23 cellular contexts compared by ENCODE assay signal in genomic region chr1:43008106-43008424, GRCh38. TPM values are rescaled to one million over a fixed set of nuclear protein-coding genes. Genes with fewer than 3 reads are reported as not detected.
DNase-seq lines count a peak whose midpoint lies in the region; ATAC-seq, FAIRE-seq and TF ChIP-seq lines count a peak whose summit lies in the region.
"Had no signal": no experiment of that assay in that cellular context is flagged by ENCODE, and none has a peak within 500 bp of the region (broad histone marks: within the 10 kb centered on the region; RNA-seq: fewer than 3 reads in every experiment).

No MANE protein-coding gene starts in this region.

- H3K27me3 Mint-ChIP-seq in osteocyte (ENCODE audit: unreplicated experiment), result peaks cover 2% of the 10 kb centered on the region

- POLR2A ChIA-PET in HepG2 (lab: Yijun Ruan, JAX), result interaction anchor here (0.9 to 2.6 kb wide), 4 partner anchors 27 to 84 kb away, joined by 4 to 23 read pairs (median 6); no protein-coding TSS in a partner anchor

- H3K9me3 ChIP-seq in ectodermal cell (ENCODE audit: control insufficient read depth, low read length), result no peaks in the 10 kb centered on the region
- no peaks in the 10 kb centered on the region for H3K9me3 ChIP-seq in HepG2 (ENCODE audit: low read length)
- H3K9me3 ChIP-seq: gastrocnemius medialis, lower lobe of right lung, thyroid gland had no signal

- ATAC-seq in HepG2, result peak; percentile 75
- ATAC-seq: activated CD8-positive, alpha-beta T cell treated with anti-CD3 and anti-CD28 coated beads, Interleukin-2, amount 10 ng/mL, durations not matched to agents 7 days and 5 days; activated T-cell treated with anti-CD3 and anti-CD28 coated beads, Interleukin-2, amount 50 U/mL, for 4 hours; gastrocnemius medialis; naive thymus-derived CD4-positive, alpha-beta T cell; stimulated activated naive B cell treated with anti-CD40 and anti-IgM and Interleukin-4, amounts not matched to agents 10 μg/mL and 1 μg/mL and 100 μg/mL, for 72 hours had no signal

- peak overlapping the region; percentile 50 for H3K9ac ChIP-seq in HepG2 (ENCODE audit: insufficient read depth, low read depth, low read length)

- peaks cover 44% of the 10 kb centered on the region for H3K4me1 ChIP-seq in ectodermal cell (ENCODE audit: control insufficient read depth, insufficient read depth, low read length)
- H3K4me1 ChIP-seq in HepG2 (ENCODE audit: insufficient read depth, low read length), result peaks cover 58% of the 10 kb centered on the region
- H3K4me1 ChIP-seq: gastrocnemius medialis, lower lobe of right lung had no signal

- H3K27ac ChIP-seq in ectodermal cell (ENCODE audit: insufficient read depth, low read depth, low read length, poor library complexity, severe bottlenecking) (peak overlapping the region; percentile 96), HepG2 (ENCODE audit: extremely low read length, insufficient read depth, low read length) (peak overlapping the region; percentile 55), skin epidermis (peak overlapping the region in 20 of 21 experiments; percentile 28 to 88 (median 76)), coronary artery (no peak overlapping the region)
- H3K27ac ChIP-seq: epithelial cell of prostate, gastrocnemius medialis, lower lobe of right lung, thyroid gland, VCaP had no signal

- H3K9me3 Mint-ChIP-seq in osteocyte (ENCODE audit: unreplicated experiment), result no peaks in the 10 kb centered on the region
- H3K9me3 Mint-ChIP-seq: activated T-cell treated with anti-CD3 and anti-CD28 coated beads, Interleukin-2, amount 50 U/mL, for 4 hours; CD4-positive, alpha-beta memory T cell; naive thymus-derived CD4-positive, alpha-beta T cell; stimulated activated naive B cell treated with anti-CD40 and anti-IgM and Interleukin-4, amounts not matched to agents 10 μg/mL and 1 μg/mL and 100 μg/mL, for 72 hours had no signal

- 14 to 17% methylated on average over 14 of the region's 14 CpGs for WGBS in ectodermal cell, 2 experiments
- WGBS in HepG2 (ENCODE audit: low lambda C conversion rate), result 54% methylated on average over 9 of the region's 14 CpGs

- H3K4me3 Mint-ChIP-seq in osteocyte (ENCODE audit: unreplicated experiment), result no peak overlapping the region
- H3K4me3 Mint-ChIP-seq: activated CD8-positive, alpha-beta T cell treated with anti-CD3 and anti-CD28 coated beads, Interleukin-2, amount 10 ng/mL, durations not matched to agents 7 days and 5 days; activated T-cell treated with anti-CD3 and anti-CD28 coated beads, Interleukin-2, amount 50 U/mL, for 4 hours; CD4-positive, alpha-beta memory T cell; naive thymus-derived CD4-positive, alpha-beta T cell; stimulated activated naive B cell treated with anti-CD40 and anti-IgM and Interleukin-4, amounts not matched to agents 10 μg/mL and 1 μg/mL and 100 μg/mL, for 72 hours had no signal

- no peaks in the 10 kb centered on the region for H3K36me3 Mint-ChIP-seq in osteocyte (ENCODE audit: unreplicated experiment)
- H3K36me3 Mint-ChIP-seq: CD4-positive, alpha-beta memory T cell; naive thymus-derived CD4-positive, alpha-beta T cell; stimulated activated naive B cell treated with anti-CD40 and anti-IgM and Interleukin-4, amounts not matched to agents 10 μg/mL and 1 μg/mL and 100 μg/mL, for 72 hours had no signal

- FAIRE-seq in HepG2 (lab: Jason Lieb, UNC), result no peak

- TF ChIP-seq CTCF in HepG2 (CRISPR knock-in tag; IDR thresholded peaks at IDR 0.05) (no peak), coronary artery (IDR thresholded peaks at IDR 0.05) (no peak), osteocyte (IDR thresholded peaks at IDR 0.05) (no peak)

- TF ChIP-seq EP300 in HepG2 (IDR thresholded peaks at IDR 0.05; ENCODE audit: low read depth in 2 of 2, low read length in 2 of 2) (no peak), HepG2 (CRISPR knock-in tag; IDR thresholded peaks at IDR 0.05; ENCODE audit: borderline replicate concordance) (no peak)

- peak overlapping the region; percentile 58 for H3K4me2 ChIP-seq in HepG2 (ENCODE audit: low read depth, low read length)

- no peak for TF ChIP-seq RAD21 in HepG2 (CRISPR knock-in tag; IDR thresholded peaks at IDR 0.05)

- no peak for TF ChIP-seq POLR2A in HepG2 (IDR thresholded peaks at IDR 0.05; ENCODE audit: insufficient read depth in 1 of 2, low read depth in 2 of 2, low read length in 2 of 2)

- DNase-seq in HT-29 (ENCODE audit: low spot score) (peak; percentile 76), HepG2 (ENCODE audit: low spot score) (no peak), coronary artery (ENCODE audit: low spot score) (no peak), osteocyte (ENCODE audit: extremely low spot score, unreplicated experiment) (no peak)
- DNase-seq in activated CD4-positive, CD25-positive, alpha-beta regulatory T cell (lab: John Stamatoyannopoulos, UW), result no peak
- DNase-seq in activated CD4-positive, alpha-beta T cell treated with anti-CD3 and anti-CD28 coated beads for 48 hours, result no peak
- DNase-seq: activated CD8-positive, alpha-beta T cell treated with anti-CD3 and anti-CD28 coated beads, Interleukin-2, amount 10 ng/mL, durations not matched to agents 7 days and 5 days; activated naive CD4-positive, alpha-beta T cell treated with anti-CD3 and anti-CD28 coated beads, Interleukin-2, amount 50 U/mL, for 16 hours; activated T-cell treated with anti-CD3 and anti-CD28 coated beads, Interleukin-2, amount 50 U/mL, for 4 hours; CD4-positive, alpha-beta memory T cell; DMS79 treated with DMSO at 0.1 percent for 48 hours; gastrocnemius medialis; KBM-7; lower lobe of right lung; naive thymus-derived CD4-positive, alpha-beta T cell; NCI-H524 treated with DMSO at 0.1 percent for 48 hours; SIG-M5; stimulated activated naive B cell treated with anti-CD40 and anti-IgM and Interleukin-4, amounts not matched to agents 10 μg/mL and 1 μg/mL and 100 μg/mL, for 72 hours had no signal

- no peak overlapping the region for H2AFZ ChIP-seq in HepG2 (ENCODE audit: low read length)

- H3K4me1 Mint-ChIP-seq in osteocyte (ENCODE audit: unreplicated experiment), result peaks cover 16% of the 10 kb centered on the region

- in situ Hi-C loops in HepG2 (cut with HindIII; ENCODE audit: extremely low pct_ligation_motif_present, low pct_unique_long_range_greater_than_20kb), result no loop called here

- peak overlapping the region; percentile 20 for H3K4me3 ChIP-seq in ectodermal cell (ENCODE audit: insufficient read depth, low read depth, low read length)
- peak overlapping the region in 1 of 3 experiments; percentile 57; a peak in 1 of 6 replicates for H3K4me3 ChIP-seq in HepG2 (replicated peaks in 1 of 3; ENCODE audit: insufficient read depth in 1 of 3, low read depth in 2 of 3, low read length in 3 of 3)
- no peak overlapping the region for H3K4me3 ChIP-seq in skin epidermis
- H3K4me3 ChIP-seq in coronary artery, result no peak overlapping the region
- H3K4me3 ChIP-seq: gastrocnemius medialis, lower lobe of right lung, thyroid gland had no signal

- intact Hi-C loops in HepG2 (cut with micrococcal nuclease; ENCODE audit: unreplicated experiment), result loop anchor here (5.0 to 10.0 kb wide), 2 partner anchors 34 to 53 kb away; partner anchors contain the start of gene SLC2A1

- BruUV-seq in HepG2 (replicated peaks; lab: Mats Ljungman, UMichigan), result no TSS peak

- CTCF ChIA-PET in HepG2 (lab: Yijun Ruan, JAX; ENCODE audit: low intra/inter-chr PET ratio, low total read pairs), result no interaction called here

- H3K27me3 ChIP-seq in ectodermal cell (ENCODE audit: control insufficient read depth, insufficient read depth, low read length, poor library complexity, severe bottlenecking), result no peaks in the 10 kb centered on the region
- H3K27me3 ChIP-seq in HepG2 (ENCODE audit: control insufficient read depth in 1 of 2, insufficient read depth in 2 of 2, low read length in 2 of 2), result no peaks in the 10 kb centered on the region
- H3K27me3 ChIP-seq: thyroid gland had no signal

- no peaks in the 10 kb centered on the region for H3K79me2 ChIP-seq in HepG2 (ENCODE audit: insufficient read depth, low read length)

- H3K27ac Mint-ChIP-seq in osteocyte (ENCODE audit: unreplicated experiment), result no peak overlapping the region
- H3K27ac Mint-ChIP-seq: activated CD8-positive, alpha-beta T cell treated with anti-CD3 and anti-CD28 coated beads, Interleukin-2, amount 10 ng/mL, durations not matched to agents 7 days and 5 days; CD4-positive, alpha-beta memory T cell; naive thymus-derived CD4-positive, alpha-beta T cell; stimulated activated naive B cell treated with anti-CD40 and anti-IgM and Interleukin-4, amounts not matched to agents 10 μg/mL and 1 μg/mL and 100 μg/mL, for 72 hours had no signal

- no peaks in the 10 kb centered on the region for H3K36me3 ChIP-seq in ectodermal cell (ENCODE audit: control insufficient read depth, insufficient read depth, low read length)
- H3K36me3 ChIP-seq in HepG2 (replicated peaks in 1 of 2; ENCODE audit: control insufficient read depth in 1 of 2, insufficient read depth in 2 of 2, low read length in 2 of 2), result no peaks in the 10 kb centered on the region
- H3K36me3 ChIP-seq: gastrocnemius medialis, lower lobe of right lung, thyroid gland had no signal

- no peaks in the 10 kb centered on the region for H4K20me1 ChIP-seq in HepG2 (ENCODE audit: insufficient read depth, low read length)

RNA-seq across cellular contexts. Expression of gene SLC2A1, which starts 49.4 kb away (rescaled TPM):
- 916 and 965 TPM in 2 replicates for total RNA-seq in HT-29 (2014; rRNA removed; shearing (Covaris generic))
- polyA plus RNA-seq in ectodermal cell (2013, experiment 1 of 4), result 162 TPM
- polyA plus RNA-seq in ectodermal cell (2013, experiment 2 of 4), result 192 TPM
- polyA plus RNA-seq in ectodermal cell (2013, experiment 3 of 4), result 137 TPM
- 147 TPM for polyA plus RNA-seq in ectodermal cell (2013, experiment 4 of 4)
- total RNA-seq in HepG2 (2016; rRNA removed; fragmentation: Illumina TruSeq; extraction: Trizol) (54.3 and 125 TPM in 2 replicates), osteocyte (200 and 236 TPM in 2 replicates)
- 17.1 and 18.0 TPM in 2 replicates for total RNA-seq in HepG2 (2016; cell fraction: cytosol; rRNA removed; fragmentation: Illumina TruSeq; extraction: Trizol; ENCODE audit: low read depth)
- total RNA-seq in HepG2 (2016; cell fraction: insoluble cytoplasmic fraction; rRNA removed; fragmentation: Illumina TruSeq; extraction: Trizol), result 44.3 and 121 TPM in 2 replicates
- 38.1 and 44.0 TPM in 2 replicates for total RNA-seq in HepG2 (2016; cell fraction: membrane; rRNA removed; fragmentation: Illumina TruSeq; extraction: Trizol)
- 146 and 160 TPM in 2 replicates for total RNA-seq in HepG2 (2016; cell fraction: nucleus; rRNA removed; fragmentation: Illumina TruSeq; extraction: Trizol)
- polyA plus RNA-seq in HepG2 (2011; rRNA removed), result 315 and 423 TPM in 2 replicates
- polyA plus RNA-seq in HepG2 (2011; cell fraction: cytosol; rRNA removed), result 201 and 410 TPM in 2 replicates
- polyA plus RNA-seq in HepG2 (2011; cell fraction: nucleus; rRNA removed), result 305 and 663 TPM in 2 replicates
- 253 and 372 TPM in 2 replicates for polyA plus RNA-seq in HepG2 (2012)
- 10.8 and 11.3 TPM in 2 replicates for polyA plus RNA-seq in HepG2 (2016; cell fraction: cytosol; fragmentation: Illumina TruSeq; extraction: Trizol; ENCODE audit: low read depth)
- 47.5 and 58.0 TPM in 2 replicates for polyA plus RNA-seq in HepG2 (2016; cell fraction: insoluble cytoplasmic fraction; fragmentation: Illumina TruSeq; extraction: Trizol; ENCODE audit: low read depth)
- 20.7 and 24.0 TPM in 2 replicates for polyA plus RNA-seq in HepG2 (2016; cell fraction: membrane; fragmentation: Illumina TruSeq; extraction: Trizol; ENCODE audit: low read depth)
- polyA plus RNA-seq in HepG2 (2016; cell fraction: nucleus; fragmentation: Illumina TruSeq; extraction: Trizol; ENCODE audit: insufficient read depth, low read depth), result 232 and 245 TPM in 2 replicates
- polyA minus RNA-seq in HepG2 (2011; rRNA and poly(A)+ RNA removed; ENCODE audit: low replicate concordance), result 61.9 and 1,182 TPM in 2 replicates
- polyA minus RNA-seq in HepG2 (2011; cell fraction: cytosol; rRNA and poly(A)+ RNA removed), result 204 and 374 TPM in 2 replicates
- 146 and 207 TPM in 2 replicates for polyA minus RNA-seq in HepG2 (2011; cell fraction: nucleus; rRNA and poly(A)+ RNA removed)

Comparison
In these comparisons a context has a peak if more than half of its experiments do, and no peak if none do; other contexts are left out.
1. H3K27ac ChIP-seq: peak in ectodermal cell (single experiment), HepG2 (single experiment) and skin epidermis (20 of 21); none in coronary artery (0 of 2).